In genomic region chr16:89923640-89924297, GRCh38 we compare ENCODE assay signal across 9 cellular contexts. TPM values are rescaled to one million over a fixed set of nuclear protein-coding genes. Genes with fewer than 3 reads are reported as not detected.
DNase-seq lines count a peak whose midpoint lies in the region; ATAC-seq and TF ChIP-seq lines count a peak whose summit lies in the region.
"Had no signal": no experiment of that assay in that cellular context is flagged by ENCODE, and none has a peak within 500 bp of the region (broad histone marks: within the 10 kb centered on the region; RNA-seq: fewer than 3 reads in every experiment).

No MANE protein-coding gene starts in this region.

- TF ChIP-seq POLR2A in heart left ventricle (IDR thresholded peaks at IDR 0.05) = no peak

- no peaks in the 10 kb centered on the region for H3K36me3 ChIP-seq in heart left ventricle
- no peaks in the 10 kb centered on the region for H3K36me3 ChIP-seq in urinary bladder (ENCODE audit: insufficient read depth)

- POLR2A ChIA-PET in activated B cell treated with CpG ODN at 0.5 μM for 24 hours (lab: Charles Lee) = interaction anchor here (1.2 kb wide), 1 partner anchor 49 kb away, joined by 3 read pairs; no protein-coding TSS in a partner anchor

- H3K36me3 Mint-ChIP-seq in activated B cell treated with CpG ODN at 0.5 μM for 24 hours (ENCODE audit: low read depth) = no peaks in the 10 kb centered on the region
- H3K36me3 Mint-ChIP-seq: activated naive CD8-positive, alpha-beta T cell had no signal

- ATAC-seq in heart left ventricle = no peak
- ATAC-seq in Right ventricle myocardium superior (ENCODE audit: poor library complexity) = no peak
- no peak for ATAC-seq in activated B cell treated with CpG ODN at 0.5 μM for 24 hours (ENCODE audit: low read depth)
- ATAC-seq in HG03432 (IDR thresholded peaks at IDR 0.05; ENCODE audit: unreplicated experiment) = no peak
- ATAC-seq in GM19467 (IDR thresholded peaks at IDR 0.05; ENCODE audit: unreplicated experiment) = no peak

- H3K9me3 ChIP-seq in heart left ventricle = no peaks in the 10 kb centered on the region

- no peaks in the 10 kb centered on the region for H3K9me3 Mint-ChIP-seq in activated B cell treated with CpG ODN at 0.5 μM for 24 hours

- H3K27ac ChIP-seq in heart left ventricle = peak overlapping the region in 6 of 12 donors; percentile 54 to 92 (median 88)
- no peak overlapping the region for H3K27ac ChIP-seq in urinary bladder (ENCODE audit: low read depth)

- TF ChIP-seq CTCF in heart left ventricle (IDR thresholded peaks at IDR 0.05) (no peak), activated B cell treated with CpG ODN at 0.5 μM for 24 hours (IDR thresholded peaks at IDR 0.05) (no peak)

- H3K27ac Mint-ChIP-seq in activated B cell treated with CpG ODN at 0.5 μM for 24 hours = no peak overlapping the region
- H3K27ac Mint-ChIP-seq: activated naive CD8-positive, alpha-beta T cell had no signal

- H3K4me3 ChIP-seq in heart left ventricle (peak overlapping the region; percentile 58 to 80 (median 72)), urinary bladder (ENCODE audit: low read depth, low read length) (peak overlapping the region; percentile 53)

- H3K27me3 ChIP-seq in heart left ventricle = peaks cover 0 to 43% (median 16%) of the 10 kb centered on the region in 9 donors

- H3K4me1 ChIP-seq in heart left ventricle (peaks cover 8 to 66% (median 33%) of the 10 kb centered on the region in 12 donors), urinary bladder (ENCODE audit: insufficient read depth) (no peaks in the 10 kb centered on the region)

- DNase-seq in heart left ventricle = peak in 2 of 5 donors; percentile 34 to 66
- DNase-seq in Right ventricle myocardium superior = no peak
- DNase-seq in activated B cell treated with CpG ODN at 0.5 μM for 24 hours = no peak
- peak; percentile 35 for DNase-seq in kidney tubule cell (ENCODE audit: low spot score)
- no peak for DNase-seq in activated CD4-positive, alpha-beta T cell treated with anti-CD3 and anti-CD28 coated beads, Interleukin-2, amount 50 U/mL, for 1 hour

- intact Hi-C loops in heart left ventricle (cut with DNase I) (loop anchor here in 1 of 10 donors (10.0 kb wide), 1 partner anchor 49 kb away; the partner anchor contains the start of gene TCF25), Right ventricle myocardium superior (cut with DNase I) (no loop called here), activated B cell treated with CpG ODN at 0.5 μM for 24 hours (cut with micrococcal nuclease) (no loop called here)

- peak overlapping the region; percentile 11 for H3K4me3 Mint-ChIP-seq in activated B cell treated with CpG ODN at 0.5 μM for 24 hours
- H3K4me3 Mint-ChIP-seq: activated naive CD8-positive, alpha-beta T cell had no signal

- CTCF ChIA-PET in activated B cell treated with CpG ODN at 0.5 μM for 24 hours (lab: Charles Lee) = no interaction called here

- H3K27me3 Mint-ChIP-seq in activated B cell treated with CpG ODN at 0.5 μM for 24 hours = peaks cover 23% of the 10 kb centered on the region

- H3K4me1 Mint-ChIP-seq in activated B cell treated with CpG ODN at 0.5 μM for 24 hours = peaks cover 33% of the 10 kb centered on the region

- 3 to 5% (median 4%) methylated on average over 7 to 41 of the region's 41 CpGs for WGBS in heart left ventricle, 4 donors
- 2% methylated on average over 41 of the region's 41 CpGs for WGBS in urinary bladder

RNA-seq across cellular contexts. Expression of gene TUBB3, which starts 0.6 kb away (rescaled TPM):
- 10 to 100 TPM in 2 of 9 donors, 1 to 10 TPM in 7; 1.2 to 18.1 (median 4.1) TPM for total RNA-seq in heart left ventricle
- polyA plus RNA-seq in heart left ventricle = 1 to 10 TPM in 1 of 2 donors, under 1 TPM in 1; 0.19 to 9.1 TPM
- total RNA-seq in Right ventricle myocardium superior = 1.8 TPM
- 0.33 and 0.42 TPM in 2 replicates for total RNA-seq in activated B cell treated with CpG ODN at 0.5 μM for 24 hours
- 28.0 TPM for total RNA-seq in urinary bladder
- polyA plus RNA-seq in urinary bladder = 16.1 TPM

RNA-seq across cellular contexts. Expression of gene MC1R, which starts 5.1 kb away (rescaled TPM):
- 1 to 10 TPM in 6 of 9 donors, under 1 TPM in 3; 0.42 to 2.1 (median 1.3) TPM for total RNA-seq in heart left ventricle
- 1 to 10 TPM; 1.4 to 1.6 TPM for polyA plus RNA-seq in heart left ventricle
- 1.1 TPM for total RNA-seq in Right ventricle myocardium superior
- 4.8 and 6.8 TPM in 2 replicates for total RNA-seq in activated B cell treated with CpG ODN at 0.5 μM for 24 hours
- 3.8 TPM for total RNA-seq in urinary bladder
- 7.0 TPM for polyA plus RNA-seq in urinary bladder

RNA-seq across cellular contexts. Expression of gene DEF8, which starts 24.8 kb away (rescaled TPM):
- total RNA-seq in heart left ventricle = 10 to 100 TPM; 29.0 to 89.3 (median 36.1) TPM
- 10 to 100 TPM; 57.1 to 68.8 TPM for polyA plus RNA-seq in heart left ventricle
- 46.7 TPM for total RNA-seq in Right ventricle myocardium superior
- 45.2 and 51.5 TPM in 2 replicates for total RNA-seq in activated B cell treated with CpG ODN at 0.5 μM for 24 hours
- total RNA-seq in urinary bladder = 27.5 TPM
- polyA plus RNA-seq in urinary bladder = 84.4 TPM

RNA-seq across cellular contexts. Expression of gene TCF25, which starts 50.4 kb away (rescaled TPM):
- 100 to 1,000 TPM in 5 of 9 donors, 10 to 100 TPM in 4; 75.8 to 115 (median 101) TPM for total RNA-seq in heart left ventricle
- polyA plus RNA-seq in heart left ventricle = 10 to 100 TPM; 52.5 to 96.4 TPM
- total RNA-seq in Right ventricle myocardium superior = 83.2 TPM
- 256 and 273 TPM in 2 replicates for total RNA-seq in activated B cell treated with CpG ODN at 0.5 μM for 24 hours
- total RNA-seq in urinary bladder = 107 TPM
- 128 TPM for polyA plus RNA-seq in urinary bladder
